2 cellular contexts compared by ENCODE assay signal in the genomic region with DNA sequence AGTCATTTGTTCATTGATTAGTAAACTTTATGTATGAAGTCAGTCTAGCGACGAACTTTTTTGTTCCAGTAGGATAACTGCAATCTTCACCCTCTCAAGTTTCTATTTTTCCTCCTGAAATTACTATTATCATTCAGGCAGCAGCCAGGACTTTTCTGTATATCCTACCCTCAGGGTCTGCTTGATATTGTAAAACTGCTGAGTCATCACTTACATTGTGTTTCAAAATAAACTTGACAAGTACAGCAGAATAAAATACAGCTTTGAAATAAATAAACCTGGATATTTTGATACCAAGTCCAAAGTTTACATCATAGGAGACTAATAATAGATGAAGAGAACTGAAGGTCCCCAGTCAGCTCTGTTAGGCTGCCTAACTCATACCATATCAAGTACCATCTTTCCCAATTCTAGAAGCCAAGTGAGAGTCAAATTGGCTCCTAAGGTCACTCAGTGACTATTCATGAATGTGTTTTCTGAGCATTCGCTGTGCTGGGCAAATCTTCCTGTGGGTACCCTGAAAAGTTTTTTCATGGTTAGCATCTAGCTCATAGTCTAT.
TF ChIP-seq lines count a peak whose summit lies in the region.

No MANE protein-coding gene starts in this region.

TF ChIP-seq in SK-N-SH, 30 proteins besides CTCF, POLR2A, EP300 and RAD21 (continued from another document):
- TF ChIP-seq USF2 (IDR thresholded peaks at IDR 0.05; ENCODE audit: borderline replicate concordance, low read depth, low read length) (no peak), TAF1 (IDR thresholded peaks at IDR 0.05; ENCODE audit: borderline replicate concordance, low read depth, low read length) (no peak), SIN3A (IDR thresholded peaks at IDR 0.05; ENCODE audit: borderline replicate concordance, low read depth, low read length) (no peak), FOXJ3 (CRISPR knock-in tag; IDR thresholded peaks at IDR 0.05) (no peak), MEF2A (IDR thresholded peaks at IDR 0.05; ENCODE audit: borderline replicate concordance, low read depth) (no peak), USF1 (IDR thresholded peaks at IDR 0.05; ENCODE audit: borderline replicate concordance, low read depth) (no peak), TCF12 (IDR thresholded peaks at IDR 0.05) (no peak), GATA2 (CRISPR knock-in tag; IDR thresholded peaks at IDR 0.05) (no peak), FOXM1 (IDR thresholded peaks at IDR 0.05; ENCODE audit: low read depth) (no peak), GABPA (IDR thresholded peaks at IDR 0.05; ENCODE audit: low read depth) (no peak), REST (IDR thresholded peaks at IDR 0.05; ENCODE audit: low read depth, low read length) (no peak), TEAD4 (IDR thresholded peaks at IDR 0.05; ENCODE audit: borderline replicate concordance, insufficient read depth) (no peak)

TF ChIP-seq in GM12878, 131 proteins besides CTCF, POLR2A, EP300 and RAD21 (continued from another document):
- TF ChIP-seq REST (IDR thresholded peaks at IDR 0.05; ENCODE audit: low read depth, low read length) (no peak), PRDM15 (CRISPR knock-in tag; IDR thresholded peaks at IDR 0.05) (no peak)
- TF ChIP-seq, protein P1, sequence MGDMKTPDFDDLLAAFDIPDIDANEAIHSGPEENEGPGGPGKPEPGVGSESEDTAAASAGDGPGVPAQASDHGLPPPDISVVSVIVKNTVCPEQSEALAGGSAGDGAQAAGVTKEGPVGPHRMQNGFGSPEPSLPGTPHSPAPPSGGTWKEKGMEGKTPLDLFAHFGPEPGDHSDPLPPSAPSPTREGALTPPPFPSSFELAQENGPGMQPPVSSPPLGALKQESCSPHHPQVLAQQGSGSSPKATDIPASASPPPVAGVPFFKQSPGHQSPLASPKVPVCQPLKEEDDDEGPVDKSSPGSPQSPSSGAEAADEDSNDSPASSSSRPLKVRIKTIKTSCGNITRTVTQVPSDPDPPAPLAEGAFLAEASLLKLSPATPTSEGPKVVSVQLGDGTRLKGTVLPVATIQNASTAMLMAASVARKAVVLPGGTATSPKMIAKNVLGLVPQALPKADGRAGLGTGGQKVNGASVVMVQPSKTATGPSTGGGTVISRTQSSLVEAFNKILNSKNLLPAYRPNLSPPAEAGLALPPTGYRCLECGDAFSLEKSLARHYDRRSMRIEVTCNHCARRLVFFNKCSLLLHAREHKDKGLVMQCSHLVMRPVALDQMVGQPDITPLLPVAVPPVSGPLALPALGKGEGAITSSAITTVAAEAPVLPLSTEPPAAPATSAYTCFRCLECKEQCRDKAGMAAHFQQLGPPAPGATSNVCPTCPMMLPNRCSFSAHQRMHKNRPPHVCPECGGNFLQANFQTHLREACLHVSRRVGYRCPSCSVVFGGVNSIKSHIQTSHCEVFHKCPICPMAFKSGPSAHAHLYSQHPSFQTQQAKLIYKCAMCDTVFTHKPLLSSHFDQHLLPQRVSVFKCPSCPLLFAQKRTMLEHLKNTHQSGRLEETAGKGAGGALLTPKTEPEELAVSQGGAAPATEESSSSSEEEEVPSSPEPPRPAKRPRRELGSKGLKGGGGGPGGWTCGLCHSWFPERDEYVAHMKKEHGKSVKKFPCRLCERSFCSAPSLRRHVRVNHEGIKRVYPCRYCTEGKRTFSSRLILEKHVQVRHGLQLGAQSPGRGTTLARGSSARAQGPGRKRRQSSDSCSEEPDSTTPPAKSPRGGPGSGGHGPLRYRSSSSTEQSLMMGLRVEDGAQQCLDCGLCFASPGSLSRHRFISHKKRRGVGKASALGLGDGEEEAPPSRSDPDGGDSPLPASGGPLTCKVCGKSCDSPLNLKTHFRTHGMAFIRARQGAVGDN (IDR thresholded peaks at IDR 0.05) = no peak
- TF ChIP-seq, protein P2, sequence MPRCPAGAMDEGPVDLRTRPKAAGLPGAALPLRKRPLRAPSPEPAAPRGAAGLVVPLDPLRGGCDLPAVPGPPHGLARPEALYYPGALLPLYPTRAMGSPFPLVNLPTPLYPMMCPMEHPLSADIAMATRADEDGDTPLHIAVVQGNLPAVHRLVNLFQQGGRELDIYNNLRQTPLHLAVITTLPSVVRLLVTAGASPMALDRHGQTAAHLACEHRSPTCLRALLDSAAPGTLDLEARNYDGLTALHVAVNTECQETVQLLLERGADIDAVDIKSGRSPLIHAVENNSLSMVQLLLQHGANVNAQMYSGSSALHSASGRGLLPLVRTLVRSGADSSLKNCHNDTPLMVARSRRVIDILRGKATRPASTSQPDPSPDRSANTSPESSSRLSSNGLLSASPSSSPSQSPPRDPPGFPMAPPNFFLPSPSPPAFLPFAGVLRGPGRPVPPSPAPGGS (IDR thresholded peaks at IDR 0.05; ENCODE audit: borderline replicate concordance, insufficient read depth, low read depth, low read length, poor library complexity, severe bottlenecking) = no peak
